16 cellular contexts compared by ENCODE assay signal in genomic region chr1:2452583-2453315, GRCh38. TPM values are rescaled to one million over a fixed set of nuclear protein-coding genes. Genes with fewer than 3 reads are reported as not detected.
DNase-seq lines count a peak whose midpoint lies in the region; ATAC-seq, FAIRE-seq and TF ChIP-seq lines count a peak whose summit lies in the region.
"Had no signal": no experiment of that assay in that cellular context is flagged by ENCODE, and none has a peak within 500 bp of the region (broad histone marks: within the 10 kb centered on the region; RNA-seq: fewer than 3 reads in every experiment).

No MANE protein-coding gene starts in this region.

- TF ChIP-seq EP300 in HepG2 (IDR thresholded peaks at IDR 0.05; ENCODE audit: low read depth in 2 of 2, low read length in 2 of 2) (no peak), HepG2 (CRISPR knock-in tag; IDR thresholded peaks at IDR 0.05; ENCODE audit: borderline replicate concordance) (no peak)

- POLR2A ChIA-PET in PC-9 (lab: Charles Lee; ENCODE audit: unreplicated experiment), result no interaction called here
- POLR2A ChIA-PET in HepG2 (lab: Yijun Ruan, JAX), result no interaction called here

- H3K36me3 ChIP-seq in PC-9 (ENCODE audit: low read depth) (no peaks in the 10 kb centered on the region), HepG2 (replicated peaks in 1 of 2; ENCODE audit: control insufficient read depth in 1 of 2, insufficient read depth in 2 of 2, low read length in 2 of 2) (no peaks in the 10 kb centered on the region)
- H3K36me3 ChIP-seq: prostate gland had no signal

- H3K4me1 ChIP-seq in PC-9 (replicated peaks; ENCODE audit: insufficient read depth) (peaks cover 27% of the 10 kb centered on the region), HepG2 (ENCODE audit: insufficient read depth, low read length) (no peaks in the 10 kb centered on the region; the same call in 1 of the 2 replicates)
- H3K4me1 ChIP-seq: prostate gland had no signal

- H2AFZ ChIP-seq in PC-9, result no peak overlapping the region
- no peak overlapping the region for H2AFZ ChIP-seq in HepG2 (ENCODE audit: low read length)

- H3K9me3 ChIP-seq in PC-9 (ENCODE audit: insufficient read depth, low read depth), result no peaks in the 10 kb centered on the region
- no peaks in the 10 kb centered on the region for H3K9me3 ChIP-seq in HepG2 (ENCODE audit: low read length)
- H3K9me3 ChIP-seq: prostate gland had no signal

- WGBS in HepG2 (ENCODE audit: low lambda C conversion rate), result 28% methylated on average over 4 of the region's 26 CpGs

- intact Hi-C loops in PC-9 (cut with micrococcal nuclease; ENCODE audit: unreplicated experiment), result no loop called here
- intact Hi-C loops in HepG2 (cut with micrococcal nuclease; ENCODE audit: unreplicated experiment), result no loop called here

- no peak for TF ChIP-seq POLR2A in HepG2 (IDR thresholded peaks at IDR 0.05; ENCODE audit: insufficient read depth in 1 of 2, low read depth in 2 of 2, low read length in 2 of 2)

- BruUV-seq in PC-9 (replicated peaks; lab: Mats Ljungman, UMichigan) (no TSS peak), HepG2 (replicated peaks; lab: Mats Ljungman, UMichigan) (no TSS peak)

- H3K27ac ChIP-seq in PC-9 (no peak overlapping the region), HepG2 (ENCODE audit: extremely low read length, insufficient read depth, low read length) (no peak overlapping the region)
- H3K27ac ChIP-seq: prostate gland had no signal

- H4K20me1 ChIP-seq in PC-9 (ENCODE audit: insufficient read depth), result no peaks in the 10 kb centered on the region
- H4K20me1 ChIP-seq in HepG2 (ENCODE audit: insufficient read depth, low read length), result no peaks in the 10 kb centered on the region

- H3K79me2 ChIP-seq in PC-9 (ENCODE audit: low read depth) (no peaks in the 10 kb centered on the region), HepG2 (ENCODE audit: insufficient read depth, low read length) (no peaks in the 10 kb centered on the region)

- H3K4me3 ChIP-seq in PC-9 (no peak overlapping the region), fibroblast of mammary gland (ENCODE audit: control insufficient read depth, low read depth, low read length) (no peak overlapping the region), HepG2 (replicated peaks in 1 of 3; ENCODE audit: insufficient read depth in 1 of 3, low read depth in 2 of 3, low read length in 3 of 3) (no peak overlapping the region; a peak in 1 of 6 replicates)
- H3K4me3 ChIP-seq: prostate gland had no signal

- H3K27me3 Mint-ChIP-seq in osteocyte (ENCODE audit: unreplicated experiment), result no peaks in the 10 kb centered on the region
- H3K27me3 Mint-ChIP-seq: activated T-helper 17 cell treated with anti-CD3 and anti-CD28 coated beads, Interleukin-2, amount 50 U/mL, for 72 hours; CD4-positive, alpha-beta T cell had no signal

- H3K4me2 ChIP-seq in PC-9 (peak overlapping the region; percentile 59), HepG2 (ENCODE audit: low read depth, low read length) (no peak overlapping the region; the same call in 1 of the 2 replicates)

- peak overlapping the region; percentile 76 for H3K27ac Mint-ChIP-seq in osteocyte (ENCODE audit: unreplicated experiment)
- H3K27ac Mint-ChIP-seq: activated T-helper 17 cell treated with anti-CD3 and anti-CD28 coated beads, Interleukin-2, amount 50 U/mL, for 72 hours; CD4-positive, alpha-beta T cell; memory B cell; stimulated activated memory B cell treated with anti-CD40 and anti-IgM and Interleukin-4, amounts not matched to agents 10 μg/mL and 1 μg/mL and 100 μg/mL, for 72 hours had no signal

- in situ Hi-C loops in HepG2 (cut with HindIII; ENCODE audit: extremely low pct_ligation_motif_present, low pct_unique_long_range_greater_than_20kb), result no loop called here

- FAIRE-seq in HepG2 (lab: Jason Lieb, UNC), result no peak

- no peak overlapping the region for H3K4me3 Mint-ChIP-seq in osteocyte (ENCODE audit: unreplicated experiment)
- H3K4me3 Mint-ChIP-seq: activated T-helper 17 cell treated with anti-CD3 and anti-CD28 coated beads, Interleukin-2, amount 50 U/mL, for 72 hours; CD4-positive, alpha-beta T cell; memory B cell; stimulated activated memory B cell treated with anti-CD40 and anti-IgM and Interleukin-4, amounts not matched to agents 10 μg/mL and 1 μg/mL and 100 μg/mL, for 72 hours had no signal

- H3K36me3 Mint-ChIP-seq in osteocyte (ENCODE audit: unreplicated experiment), result no peaks in the 10 kb centered on the region
- H3K36me3 Mint-ChIP-seq: memory B cell; stimulated activated memory B cell treated with anti-CD40 and anti-IgM and Interleukin-4, amounts not matched to agents 10 μg/mL and 1 μg/mL and 100 μg/mL, for 72 hours had no signal

- TF ChIP-seq CTCF in PC-9 (conservative IDR thresholded peaks at IDR 0.05), result no peak
- TF ChIP-seq CTCF in fibroblast of mammary gland (conservative IDR thresholded peaks at IDR 0.05; ENCODE audit: control insufficient read depth, insufficient read depth, low read depth, low read length), result no peak
- no peak for TF ChIP-seq CTCF in osteocyte (IDR thresholded peaks at IDR 0.05)
- TF ChIP-seq CTCF in HepG2 (CRISPR knock-in tag; IDR thresholded peaks at IDR 0.05), result no peak

- TF ChIP-seq RAD21 in HepG2 (CRISPR knock-in tag; IDR thresholded peaks at IDR 0.05), result no peak

- H3K9me2 ChIP-seq in PC-9 (ENCODE audit: insufficient read depth), result no peaks in the 10 kb centered on the region

- H3K27me3 ChIP-seq in PC-9 (ENCODE audit: insufficient read depth, low read depth) (no peaks in the 10 kb centered on the region), HepG2 (ENCODE audit: control insufficient read depth in 1 of 2, insufficient read depth in 2 of 2, low read length in 2 of 2) (peaks cover 17 to 76% of the 10 kb centered on the region in 2 experiments; a peak in 4 of 5 replicates)

- H3K9ac ChIP-seq in HepG2 (ENCODE audit: insufficient read depth, low read depth, low read length), result no peak overlapping the region

- peak; percentile 20 for DNase-seq in DMS 273 treated with DMSO at 0.1 percent for 48 hours (lab: John Stamatoyannopoulos, UW)
- no peak for DNase-seq in PC-9
- peak; percentile 16 for DNase-seq in fibroblast of mammary gland (ENCODE audit: low read depth)
- no peak for DNase-seq in osteocyte (ENCODE audit: extremely low spot score, unreplicated experiment)
- no peak for DNase-seq in NCI-H526 (lab: John Stamatoyannopoulos, UW)
- no peak for DNase-seq in activated T-cell treated with anti-CD3 and anti-CD28 coated beads, Interleukin-2, amount 50 U/mL, for 1 hour
- DNase-seq in HepG2 (ENCODE audit: low spot score), result no peak
- DNase-seq: CD4-positive, alpha-beta T cell; NCI-H187 treated with DMSO at 0.1 percent for 48 hours; stimulated activated CD4-positive, alpha-beta T cell treated with anti-CD3 and anti-CD28 coated beads, Interleukin-2, amount 100 ng/mL, for 48 hours; T-helper 2 cell had no signal

- H3K9me3 Mint-ChIP-seq in osteocyte (ENCODE audit: unreplicated experiment), result no peaks in the 10 kb centered on the region
- H3K9me3 Mint-ChIP-seq: activated T-helper 17 cell treated with anti-CD3 and anti-CD28 coated beads, Interleukin-2, amount 50 U/mL, for 72 hours; CD4-positive, alpha-beta T cell; memory B cell; stimulated activated memory B cell treated with anti-CD40 and anti-IgM and Interleukin-4, amounts not matched to agents 10 μg/mL and 1 μg/mL and 100 μg/mL, for 72 hours had no signal

- H3F3A ChIP-seq in PC-9 (ENCODE audit: insufficient read depth, low read depth), result no peaks in the 10 kb centered on the region; the same call in 1 of the 2 replicates

- CTCF ChIA-PET in PC-9 (lab: Charles Lee), result no interaction called here
- CTCF ChIA-PET in HepG2 (lab: Yijun Ruan, JAX; ENCODE audit: low intra/inter-chr PET ratio, low total read pairs), result no interaction called here

- peaks cover 47% of the 10 kb centered on the region for H3K4me1 Mint-ChIP-seq in osteocyte (ENCODE audit: unreplicated experiment)
- H3K4me1 Mint-ChIP-seq: activated T-helper 17 cell treated with anti-CD3 and anti-CD28 coated beads, Interleukin-2, amount 50 U/mL, for 72 hours; memory B cell had no signal

- ATAC-seq in HG03139 (IDR thresholded peaks at IDR 0.05; ENCODE audit: unreplicated experiment) (no peak), HepG2 (no peak)
- ATAC-seq: activated T-helper 17 cell treated with anti-CD3 and anti-CD28 coated beads, Interleukin-2, amount 50 U/mL, for 72 hours; stimulated activated memory B cell treated with anti-CD40 and anti-IgM and Interleukin-4, amounts not matched to agents 10 μg/mL and 1 μg/mL and 100 μg/mL, for 72 hours had no signal

RNA-seq across cellular contexts. Expression of gene PLCH2, which starts 23.3 kb away (rescaled TPM):
- total RNA-seq in PC-9 (2021), result 0.98 and 1.5 TPM in 2 replicates
- total RNA-seq in osteocyte, result 11.7 and 12.6 TPM in 2 replicates
- 0.14 and 0.15 TPM in 2 replicates for total RNA-seq in HepG2 (2016; rRNA removed; fragmentation: Illumina TruSeq; extraction: Trizol)
- under 0.01 TPM in 1 of 2 replicates, not detected in the other for total RNA-seq in HepG2 (2016; cell fraction: cytosol; rRNA removed; fragmentation: Illumina TruSeq; extraction: Trizol; ENCODE audit: low read depth)
- total RNA-seq in HepG2 (2016; cell fraction: insoluble cytoplasmic fraction; rRNA removed; fragmentation: Illumina TruSeq; extraction: Trizol), result 0.12 and 0.22 TPM in 2 replicates
- 0.06 and 0.10 TPM in 2 replicates for total RNA-seq in HepG2 (2016; cell fraction: membrane; rRNA removed; fragmentation: Illumina TruSeq; extraction: Trizol)
- 0.19 and 0.22 TPM in 2 replicates for total RNA-seq in HepG2 (2016; cell fraction: nucleus; rRNA removed; fragmentation: Illumina TruSeq; extraction: Trizol)
- polyA plus RNA-seq in HepG2 (2011; rRNA removed), result 0.67 and 1.3 TPM in 2 replicates
- 0.32 and 0.78 TPM in 2 replicates for polyA plus RNA-seq in HepG2 (2011; cell fraction: cytosol; rRNA removed)
- polyA plus RNA-seq in HepG2 (2011; cell fraction: nucleus; rRNA removed), result 6.0 and 6.1 TPM in 2 replicates
- polyA plus RNA-seq in HepG2 (2012), result 0.11 and 0.15 TPM in 2 replicates
- 0.05 TPM in 1 of 2 replicates, not detected in the other for polyA plus RNA-seq in HepG2 (2016; cell fraction: cytosol; fragmentation: Illumina TruSeq; extraction: Trizol; ENCODE audit: low read depth)
- 0.10 and 0.20 TPM in 2 replicates for polyA plus RNA-seq in HepG2 (2016; cell fraction: insoluble cytoplasmic fraction; fragmentation: Illumina TruSeq; extraction: Trizol; ENCODE audit: low read depth)
- polyA plus RNA-seq in HepG2 (2016; cell fraction: membrane; fragmentation: Illumina TruSeq; extraction: Trizol; ENCODE audit: low read depth), result 0.07 TPM in 1 of 2 replicates, not detected in the other
- polyA plus RNA-seq in HepG2 (2016; cell fraction: nucleus; fragmentation: Illumina TruSeq; extraction: Trizol; ENCODE audit: insufficient read depth, low read depth), result 0.37 and 0.83 TPM in 2 replicates
- 1.2 TPM in 1 of 2 replicates, not detected in the other for polyA minus RNA-seq in HepG2 (2011; rRNA and poly(A)+ RNA removed; ENCODE audit: low replicate concordance)
- polyA minus RNA-seq in HepG2 (2011; cell fraction: cytosol; rRNA and poly(A)+ RNA removed), result 0.20 TPM in 1 of 2 replicates, not detected in the other
- polyA minus RNA-seq in HepG2 (2011; cell fraction: nucleus; rRNA and poly(A)+ RNA removed), result 0.90 and 1.2 TPM in 2 replicates

RNA-seq across cellular contexts. Expression of gene PEX10, which starts 40.4 kb away (rescaled TPM):
- total RNA-seq in PC-9 (2021) (24.3 and 26.3 TPM in 2 replicates), osteocyte (23.1 and 25.6 TPM in 2 replicates), HepG2 (2016; rRNA removed; fragmentation: Illumina TruSeq; extraction: Trizol) (38.3 and 39.6 TPM in 2 replicates)
- 20.2 and 25.8 TPM in 2 replicates for total RNA-seq in HepG2 (2016; cell fraction: cytosol; rRNA removed; fragmentation: Illumina TruSeq; extraction: Trizol; ENCODE audit: low read depth)
- total RNA-seq in HepG2 (2016; cell fraction: insoluble cytoplasmic fraction; rRNA removed; fragmentation: Illumina TruSeq; extraction: Trizol), result 37.8 and 38.9 TPM in 2 replicates
- total RNA-seq in HepG2 (2016; cell fraction: membrane; rRNA removed; fragmentation: Illumina TruSeq; extraction: Trizol), result 53.4 and 59.7 TPM in 2 replicates
- total RNA-seq in HepG2 (2016; cell fraction: nucleus; rRNA removed; fragmentation: Illumina TruSeq; extraction: Trizol), result 27.1 and 27.5 TPM in 2 replicates
- 16.1 and 21.0 TPM in 2 replicates for polyA plus RNA-seq in HepG2 (2011; rRNA removed)
- polyA plus RNA-seq in HepG2 (2011; cell fraction: cytosol; rRNA removed), result 16.3 and 20.9 TPM in 2 replicates
- polyA plus RNA-seq in HepG2 (2011; cell fraction: nucleus; rRNA removed), result 49.0 and 57.5 TPM in 2 replicates
- polyA plus RNA-seq in HepG2 (2012), result 13.3 and 14.5 TPM in 2 replicates
- polyA plus RNA-seq in HepG2 (2016; cell fraction: cytosol; fragmentation: Illumina TruSeq; extraction: Trizol; ENCODE audit: low read depth), result 27.1 and 37.0 TPM in 2 replicates
- polyA plus RNA-seq in HepG2 (2016; cell fraction: insoluble cytoplasmic fraction; fragmentation: Illumina TruSeq; extraction: Trizol; ENCODE audit: low read depth), result 36.5 and 40.8 TPM in 2 replicates
- polyA plus RNA-seq in HepG2 (2016; cell fraction: membrane; fragmentation: Illumina TruSeq; extraction: Trizol; ENCODE audit: low read depth), result 47.4 and 49.9 TPM in 2 replicates
- polyA plus RNA-seq in HepG2 (2016; cell fraction: nucleus; fragmentation: Illumina TruSeq; extraction: Trizol; ENCODE audit: insufficient read depth, low read depth), result 44.7 and 46.3 TPM in 2 replicates
- 15.3 and 46.5 TPM in 2 replicates for polyA minus RNA-seq in HepG2 (2011; rRNA and poly(A)+ RNA removed; ENCODE audit: low replicate concordance)
- polyA minus RNA-seq in HepG2 (2011; cell fraction: cytosol; rRNA and poly(A)+ RNA removed), result 9.7 and 12.0 TPM in 2 replicates
- polyA minus RNA-seq in HepG2 (2011; cell fraction: nucleus; rRNA and poly(A)+ RNA removed), result 18.4 and 20.1 TPM in 2 replicates

Comparison
In these comparisons a context has a peak if more than half of its experiments do, and no peak if none do; other contexts are left out.
1. DNase-seq: peak in DMS 273 treated with DMSO at 0.1 percent for 48 hours (single experiment) and fibroblast of mammary gland (single experiment); none in PC-9 (0 of 2), osteocyte (single experiment), NCI-H526 (0 of 2), activated T-cell treated with anti-CD3 and anti-CD28 coated beads, Interleukin-2, amount 50 U/mL, for 1 hour (single experiment) and HepG2 (single experiment).